In the genomic region with DNA sequence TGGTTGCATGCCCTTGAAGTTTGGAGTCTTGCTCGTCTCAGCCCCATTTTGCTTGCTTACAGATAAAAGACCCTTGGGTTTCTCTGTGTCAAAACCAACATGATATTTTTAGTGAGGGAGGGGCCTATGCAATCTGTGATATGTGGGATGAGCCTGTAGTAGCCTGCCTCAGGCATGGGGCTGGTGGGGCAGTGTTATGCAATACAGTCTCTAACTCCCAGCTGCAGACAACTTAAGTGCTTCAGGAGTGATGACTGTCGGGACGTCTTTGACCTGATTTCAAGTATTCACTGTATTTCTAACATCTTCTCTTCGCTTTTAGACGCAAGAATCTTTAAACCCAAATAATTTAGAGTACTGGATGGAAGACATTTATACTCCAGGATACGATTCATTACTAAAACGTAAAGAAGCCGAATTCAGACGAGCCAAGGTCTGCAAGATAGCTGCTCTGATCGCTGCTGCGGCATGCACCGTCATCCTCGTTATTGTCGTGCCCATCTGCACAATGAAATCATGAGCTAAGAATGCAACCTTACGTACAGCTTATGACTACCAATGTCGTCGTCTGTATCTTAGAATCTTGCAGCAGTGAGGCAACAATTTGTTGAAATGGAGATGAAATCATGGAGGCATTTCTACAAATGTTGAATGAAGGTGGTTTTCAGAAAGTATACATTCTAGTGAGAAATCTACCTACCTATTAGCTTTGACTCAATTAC, we compare ENCODE assay signal across 20 cellular contexts.
"Had no signal": no experiment of that assay in that cellular context is flagged by ENCODE, and none has a peak within 500 bp of the region (broad histone marks: within the 10 kb centered on the region; RNA-seq: fewer than 3 reads in every experiment).

No MANE protein-coding gene starts in this region.

- ATAC-seq: foreskin keratinocyte; lower lobe of right lung; psoas muscle; right lobe of liver; stimulated activated memory B cell treated with anti-CD40 and anti-IgM and Interleukin-4, amounts not matched to agents 10 μg/mL and 1 μg/mL and 100 μg/mL, for 72 hours had no signal

- H3K4me3 ChIP-seq: coronary artery, left ventricle myocardium inferior, lower lobe of right lung, psoas muscle, right lobe of liver, spleen, tibial artery had no signal

- DNase-seq: effector CD4-positive, alpha-beta T cell; endodermal cell; foreskin keratinocyte; kidney; left cardiac atrium; left ventricle myocardium inferior; lower lobe of right lung; mesenchymal stem cell; naive B cell; psoas muscle; retina; right lobe of liver; spleen; stimulated activated CD4-positive, alpha-beta T cell treated with anti-CD3 and anti-CD28 coated beads, Interleukin-15, amount 100 ng/mL, for 24 hours; stimulated activated CD4-positive, alpha-beta T cell treated with anti-CD3 and anti-CD28 coated beads, Interleukin-1b, Interleukin-23, amount 100 ng/mL, for 48 hours; stimulated activated CD4-positive, alpha-beta T cell treated with anti-CD3 and anti-CD28 coated beads, Interleukin-4, amount 100 ng/mL, for 24 hours; tibial artery had no signal

- H3K27me3 ChIP-seq: foreskin keratinocyte, right lobe of liver, spleen, tibial artery had no signal

- FAIRE-seq: endothelial cell of umbilical vein, kidney had no signal

- H3K36me3 ChIP-seq: left ventricle myocardium inferior, lower lobe of right lung, right lobe of liver, spleen, tibial artery had no signal
